ENCODE assay signal across 1 cellular context in genomic region chr15:24966364-24967103, GRCh38.
TF ChIP-seq lines count a peak whose summit lies in the region.

No MANE protein-coding gene starts in this region.

TF ChIP-seq in GM12878, 131 proteins besides CTCF, POLR2A, EP300 and RAD21:
- TF ChIP-seq ZNF687 (IDR thresholded peaks at IDR 0.05) (no peak), MEF2A (IDR thresholded peaks at IDR 0.05; ENCODE audit: insufficient read depth, low read depth, low read length) (no peak), JUNB (IDR thresholded peaks at IDR 0.05) (no peak), RELB (IDR thresholded peaks at IDR 0.05; ENCODE audit: low read depth) (no peak), SMARCA5 (IDR thresholded peaks at IDR 0.05) (no peak), USF1 (IDR thresholded peaks at IDR 0.05; ENCODE audit: borderline replicate concordance, extremely low read length, insufficient read depth, low read depth, low read length) (no peak), HDGF (IDR thresholded peaks at IDR 0.05) (no peak), GABPA (IDR thresholded peaks at IDR 0.05; ENCODE audit: low read depth) (no peak), HDAC2 (IDR thresholded peaks at IDR 0.05) (no peak), PBX3 (IDR thresholded peaks at IDR 0.05; ENCODE audit: insufficient replicate concordance, low read depth, low read length) (no peak), WRNIP1 (IDR thresholded peaks at IDR 0.05; ENCODE audit: borderline replicate concordance, low read depth, low read length) (no peak), ZBTB33 (IDR thresholded peaks at IDR 0.05) (no peak), RB1 (IDR thresholded peaks at IDR 0.05; ENCODE audit: borderline replicate concordance) (no peak), PAX8 (IDR thresholded peaks at IDR 0.05) (no peak), BCL11A (IDR thresholded peaks at IDR 0.05; ENCODE audit: low read depth, low read length) (no peak)
